In the genomic region with DNA sequence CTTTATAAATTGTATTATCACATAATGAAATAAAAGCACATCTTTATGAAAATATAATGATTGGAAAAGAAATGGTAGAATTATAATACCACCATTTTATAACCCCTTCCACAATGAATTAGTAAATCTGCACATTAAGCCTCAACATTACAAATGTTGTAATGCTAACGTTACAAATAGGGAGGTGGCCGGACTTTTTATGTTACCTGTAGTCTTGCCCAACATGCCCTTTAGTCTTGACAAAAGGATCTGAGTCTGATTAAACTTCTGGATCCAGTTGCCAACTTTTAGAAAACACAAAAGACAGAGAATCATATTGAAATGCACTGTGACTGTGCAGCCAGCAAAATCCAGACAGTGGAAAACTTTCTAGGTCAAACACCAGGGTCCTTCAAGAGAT, we compare ENCODE assay signal across 28 cellular contexts.
"Had no signal": no experiment of that assay in that cellular context is flagged by ENCODE, and none has a peak within 500 bp of the region (broad histone marks: within the 10 kb centered on the region; RNA-seq: fewer than 3 reads in every experiment).

No MANE protein-coding gene starts in this region.

- ATAC-seq: natural killer cell; psoas muscle; right cardiac atrium; sciatic nerve; stimulated activated memory B cell treated with anti-CD40 and anti-IgM and Interleukin-4, amounts not matched to agents 10 μg/mL and 1 μg/mL and 100 μg/mL, for 72 hours; stimulated activated naive CD8-positive, alpha-beta T cell treated with anti-CD3 and anti-CD28 coated beads, Interleukin-15, amount 100 ng/mL, for 72 hours; stimulated activated naive CD8-positive, alpha-beta T cell treated with anti-CD3 and anti-CD28 coated beads, Interleukin-15, Interleukin-2, amounts not matched to agents 100 U/mL and 50 U/mL, for 24 hours; upper lobe of right lung had no signal

- H3K9ac ChIP-seq: neural progenitor cell, parathyroid adenoma had no signal

- H3K9me3 ChIP-seq: ovary, psoas muscle, spleen, suprapubic skin, testis, tibial artery, transverse colon, upper lobe of right lung, uterus had no signal

- DNase-seq: natural killer cell; occipital lobe; ovary; posterior cingulate gyrus; psoas muscle; right cardiac atrium; spleen; stimulated activated CD4-positive, alpha-beta T cell treated with anti-CD3 and anti-CD28 coated beads, Interleukin-12 subunit alpha, Interleukin-12 subunit beta, amount 100 ng/mL, for 4 hours; stimulated activated CD4-positive, alpha-beta T cell treated with anti-CD3 and anti-CD28 coated beads, Interleukin-1b, Interleukin-23, amount 100 ng/mL, for 48 hours; stimulated activated CD4-positive, alpha-beta T cell treated with anti-CD3 and anti-CD28 coated beads, Interleukin-4, amount 100 ng/mL, for 1 hour; stimulated activated CD4-positive, alpha-beta T cell treated with anti-CD3 and anti-CD28 coated beads, Interleukin-4, amount 100 ng/mL, for 4 hours; stimulated activated CD8-positive, alpha-beta memory T cell treated with anti-CD3 and anti-CD28 coated beads, Interleukin-4, amount 100 ng/mL, for 48 hours; stimulated activated naive CD4-positive, alpha-beta T cell; stimulated activated naive CD8-positive, alpha-beta T cell treated with anti-CD3 and anti-CD28 coated beads, Interleukin-15, amount 100 ng/mL, for 72 hours; stimulated activated naive CD8-positive, alpha-beta T cell treated with anti-CD3 and anti-CD28 coated beads, Interleukin-15, Interleukin-2, amounts not matched to agents 100 U/mL and 50 U/mL, for 24 hours; substantia nigra; testis; tibial artery; transverse colon; upper lobe of right lung; uterus had no signal

- H2AFZ ChIP-seq: neural progenitor cell, parathyroid adenoma had no signal

- H3K4me2 ChIP-seq: neural progenitor cell, smooth muscle cell had no signal

- H3K4me3 ChIP-seq: neural progenitor cell, ovary, psoas muscle, skin epidermis, smooth muscle cell, spleen, suprapubic skin, testis, tibial artery, transverse colon, upper lobe of right lung, uterus had no signal

- H3K4me1 ChIP-seq: neural progenitor cell, parathyroid adenoma, psoas muscle, spleen, suprapubic skin, testis, tibial artery, transverse colon, upper lobe of right lung, uterus had no signal

- H3K27me3 ChIP-seq: neural progenitor cell, ovary, spleen, suprapubic skin, testis, tibial artery, transverse colon, upper lobe of right lung, uterus had no signal

- H3K27ac ChIP-seq: neural progenitor cell, ovary, parathyroid adenoma, psoas muscle, skin epidermis, spleen, suprapubic skin, testis, tibial artery, transverse colon, upper lobe of right lung, uterus had no signal

- H3K36me3 ChIP-seq: neural progenitor cell, ovary, spleen, suprapubic skin, tibial artery, transverse colon, upper lobe of right lung, uterus had no signal

- H3K79me2 ChIP-seq: parathyroid adenoma had no signal
